In the genomic region with DNA sequence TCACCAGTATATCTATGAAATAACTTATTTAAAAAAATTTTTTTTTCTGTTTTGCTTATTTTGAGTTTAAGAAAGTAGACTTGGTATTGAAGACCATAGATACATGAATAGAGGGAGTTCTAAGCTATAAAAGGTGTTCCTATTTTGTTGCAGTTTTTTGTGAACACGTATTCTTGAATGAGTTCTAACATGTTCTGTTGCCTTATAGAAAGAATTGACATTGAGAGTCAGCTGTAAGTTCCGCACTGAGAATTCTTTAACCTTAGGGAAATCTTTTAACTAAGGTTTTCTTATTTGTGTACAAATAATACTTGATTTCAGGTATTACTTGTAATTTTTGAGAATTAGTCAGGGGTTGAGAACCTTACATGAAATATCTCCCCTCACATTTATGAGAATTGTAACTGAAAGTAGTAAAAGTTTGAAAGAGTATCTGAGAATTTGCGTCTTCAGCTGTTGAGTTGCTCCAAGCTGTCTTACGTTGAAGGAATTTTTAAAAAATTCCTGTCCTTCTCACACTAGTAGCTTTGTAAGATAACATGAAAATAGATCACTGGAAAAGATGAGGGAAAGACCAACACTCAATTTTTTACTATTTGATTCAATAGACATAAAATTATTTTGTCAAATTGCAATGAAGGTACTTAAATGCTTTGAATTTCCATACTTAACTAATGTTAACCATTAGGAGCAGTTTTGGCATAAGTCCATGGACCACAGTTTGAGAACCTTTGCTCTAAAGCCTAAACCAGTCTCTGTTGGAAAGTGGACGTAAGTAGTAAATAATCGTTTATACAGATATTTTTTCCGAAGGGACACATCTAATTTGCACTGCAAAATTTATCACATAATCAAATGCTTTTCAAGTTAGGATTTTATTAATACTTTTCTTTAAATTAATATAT, we compare ENCODE assay signal across 10 cellular contexts. TPM values are rescaled to one million over a fixed set of nuclear protein-coding genes. Genes with fewer than 3 reads are reported as not detected.
DNase-seq lines count a peak whose midpoint lies in the region; ATAC-seq, FAIRE-seq and TF ChIP-seq lines count a peak whose summit lies in the region.
"Had no signal": no experiment of that assay in that cellular context is flagged by ENCODE, and none has a peak within 500 bp of the region (broad histone marks: within the 10 kb centered on the region; RNA-seq: fewer than 3 reads in every experiment).

No MANE protein-coding gene starts in this region.

- TF ChIP-seq EP300 in sigmoid colon (IDR thresholded peaks at IDR 0.05): no peak

- peak overlapping the region; percentile 97 for H3K4me3 ChIP-seq in ACC112 (ENCODE audit: low read depth, low read length)
- H3K4me3 ChIP-seq in aorta (ENCODE audit: low read length in 2 of 2): peak overlapping the region in 1 of 2 donors; percentile 41
- H3K4me3 ChIP-seq in sigmoid colon: peak overlapping the region in 2 of 4 donors; percentile 95 to 98

- H3K36me3 Mint-ChIP-seq in activated naive CD8-positive, alpha-beta T cell: peaks cover 11% of the 10 kb centered on the region

- peak; percentile 75 for FAIRE-seq in H54 (lab: Jason Lieb, UNC)
- FAIRE-seq: GM12892 had no signal

- no peak overlapping the region for H2AFZ ChIP-seq in ACC112 (ENCODE audit: low read length, unreplicated experiment)

- no peak for TF ChIP-seq CTCF in sigmoid colon (IDR thresholded peaks at IDR 0.05)

- H3K9me3 Mint-ChIP-seq in activated naive CD8-positive, alpha-beta T cell (ENCODE audit: low read depth): no peaks in the 10 kb centered on the region

- H3K79me2 ChIP-seq in ACC112 (ENCODE audit: control insufficient read depth, insufficient read depth, low read length, unreplicated experiment): peaks cover 92% of the 10 kb centered on the region

- ATAC-seq in aorta (ENCODE audit: low FRiP score): no peak

- H3K27ac Mint-ChIP-seq in activated naive CD8-positive, alpha-beta T cell: peak overlapping the region; percentile 79

- H3K9me3 ChIP-seq in aorta (ENCODE audit: control insufficient read depth, low read length) (no peaks in the 10 kb centered on the region), sigmoid colon (no peaks in the 10 kb centered on the region)

- peak overlapping the region; percentile 95 for H3K4me3 Mint-ChIP-seq in activated naive CD8-positive, alpha-beta T cell

- H3K27me3 ChIP-seq in ACC112 (ENCODE audit: insufficient read depth, low read length) (no peaks in the 10 kb centered on the region), aorta (ENCODE audit: control insufficient read depth in 1 of 2, insufficient read depth in 2 of 2, low read length in 1 of 2) (no peaks in the 10 kb centered on the region), sigmoid colon (no peaks in the 10 kb centered on the region)

- H3K36me3 ChIP-seq in ACC112 (ENCODE audit: insufficient read depth, low read length) (no peaks in the 10 kb centered on the region; the same call in none of the 2 replicates), aorta (ENCODE audit: control insufficient read depth in 1 of 2, insufficient read depth in 2 of 2, low read length in 1 of 2) (no peaks in the 10 kb centered on the region), sigmoid colon (peaks cover 0 to 7% (median 0%) of the 10 kb centered on the region in 4 donors)

- H3K4me1 Mint-ChIP-seq in activated naive CD8-positive, alpha-beta T cell (ENCODE audit: low read depth): peaks cover 50% of the 10 kb centered on the region

- peaks cover 21% of the 10 kb centered on the region for H3K4me1 ChIP-seq in ACC112 (ENCODE audit: control insufficient read depth, insufficient read depth, low read length, unreplicated experiment)
- H3K4me1 ChIP-seq in aorta (ENCODE audit: control insufficient read depth in 1 of 2, insufficient read depth in 2 of 2, low read length in 2 of 2): no peaks in the 10 kb centered on the region
- peaks cover 0 to 74% (median 49%) of the 10 kb centered on the region in 4 donors for H3K4me1 ChIP-seq in sigmoid colon

- TF ChIP-seq POLR2A in H54 (IDR thresholded peaks at IDR 0.05; ENCODE audit: low read depth, low read length) (no peak), sigmoid colon (IDR thresholded peaks at IDR 0.05) (no peak)

- no peak for DNase-seq in H54 (ENCODE audit: insufficient read length, low spot score)
- DNase-seq in iris pigment epithelial cell (ENCODE audit: low read depth): peak; percentile 27
- DNase-seq in amniotic stem cell (lab: John Stamatoyannopoulos, UW): no peak
- DNase-seq in central memory CD4-positive, alpha-beta T cell: no peak
- no peak for DNase-seq in aorta
- no peak for DNase-seq in sigmoid colon
- DNase-seq: activated gamma-delta T cell treated with Interleukin-2 at 50 U/mL for 16 hours had no signal

- no peak overlapping the region for H3K27ac ChIP-seq in ACC112 (ENCODE audit: low read depth, low read length)
- H3K27ac ChIP-seq in aorta (ENCODE audit: low read depth in 1 of 2, low read length in 2 of 2): no peak overlapping the region
- H3K27ac ChIP-seq in sigmoid colon: no peak overlapping the region

- H3K27me3 Mint-ChIP-seq in activated naive CD8-positive, alpha-beta T cell: no peaks in the 10 kb centered on the region

- intact Hi-C loops in aorta (cut with DNase I) (loop anchor here (5.0 to 10.0 kb wide), 2 partner anchors 265 to 498 kb away; no protein-coding TSS in a partner anchor), sigmoid colon (cut with DNase I) (loop anchor here (5.0 to 10.0 kb wide), 3 partner anchors 275 to 555 kb away; a partner anchor contains a TSS)

- WGBS in aorta, 2 donors: 38 to 47% methylated on average over 7 of the region's 7 CpGs
- 62 to 70% methylated on average over 7 of the region's 7 CpGs for WGBS in sigmoid colon, 2 donors

RNA-seq across cellular contexts. Expression of a gene that starts 3.8 kb away (rescaled TPM):
- total RNA-seq in aorta (10 to 100 TPM; 44.7 to 45.2 TPM), sigmoid colon (10 to 100 TPM; 19.9 to 24.2 (median 20.3) TPM)
- polyA plus RNA-seq in aorta (10 to 100 TPM; 15.3 to 21.4 TPM), sigmoid colon (10 to 100 TPM; 20.4 to 29.8 (median 21.6) TPM)
